1 cellular context compared by ENCODE assay signal in the genomic region with DNA sequence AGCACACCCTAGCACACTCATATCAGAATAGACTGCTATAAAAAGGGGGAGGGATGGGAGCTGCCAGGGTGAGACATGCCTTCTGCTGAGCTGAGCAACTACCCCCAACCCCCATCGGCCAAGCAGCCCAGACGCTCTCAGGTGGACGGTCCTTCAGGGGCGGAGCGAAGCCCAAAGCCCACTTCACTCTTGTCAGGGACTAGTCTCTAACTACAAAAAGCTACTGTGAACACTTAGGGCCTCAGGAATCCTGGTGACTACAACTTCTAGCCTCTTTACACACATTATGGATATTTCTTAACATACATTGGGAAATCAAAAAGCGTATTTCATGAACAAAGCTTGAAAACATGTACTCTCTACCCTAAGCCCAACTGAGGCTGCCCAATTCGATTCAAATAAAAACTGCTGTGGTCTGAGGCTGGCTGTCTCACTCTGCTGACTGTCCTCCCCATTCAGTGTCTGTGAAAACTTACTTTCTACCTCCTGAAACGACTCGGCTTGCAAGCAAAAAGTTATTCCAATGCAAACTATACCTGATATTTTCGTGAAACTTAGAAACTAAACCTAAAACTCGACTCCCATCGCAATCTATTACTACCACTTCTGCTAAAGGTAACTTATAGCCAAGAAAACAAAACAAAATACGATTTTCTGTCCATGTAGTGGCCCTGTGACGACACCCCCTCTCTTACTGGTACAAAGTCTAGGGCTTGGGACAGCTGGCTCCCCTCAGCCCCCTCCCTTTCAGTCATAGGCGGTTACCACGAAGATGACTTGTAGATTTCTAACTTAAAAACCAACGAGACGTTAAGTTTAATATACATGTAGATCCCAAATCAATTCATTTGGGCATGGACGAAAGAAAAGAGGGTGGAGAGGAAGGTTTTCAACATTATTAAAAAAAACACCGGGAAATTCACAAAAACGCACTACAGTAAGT.
TF ChIP-seq lines count a peak whose summit lies in the region.

No MANE protein-coding gene starts in this region.

TF ChIP-seq in K562, 482 proteins besides CTCF, POLR2A, EP300 and RAD21 (continued from another document and continues in another):
- 0 out of 4 replicates have a peak, but pooled peaks of 1 of the 2 experiments have one; percentile 37 for TF ChIP-seq SIN3A (IDR thresholded peaks at IDR 0.05; ENCODE audit: borderline replicate concordance in 2 of 2, control insufficient read depth in 1 of 2, low read depth in 2 of 2, low read length in 2 of 2)
- TF ChIP-seq MCM2 (IDR thresholded peaks at IDR 0.05; ENCODE audit: low read depth) = no peak
- TF ChIP-seq NFYB (IDR thresholded peaks at IDR 0.05; ENCODE audit: extremely low read depth, insufficient read length) = no peak
- TF ChIP-seq CC2D1A (IDR thresholded peaks at IDR 0.05) = no peak
- no peak for TF ChIP-seq SRSF1 (IDR thresholded peaks at IDR 0.05; ENCODE audit: low read depth, low read length)
- TF ChIP-seq, protein P1, sequence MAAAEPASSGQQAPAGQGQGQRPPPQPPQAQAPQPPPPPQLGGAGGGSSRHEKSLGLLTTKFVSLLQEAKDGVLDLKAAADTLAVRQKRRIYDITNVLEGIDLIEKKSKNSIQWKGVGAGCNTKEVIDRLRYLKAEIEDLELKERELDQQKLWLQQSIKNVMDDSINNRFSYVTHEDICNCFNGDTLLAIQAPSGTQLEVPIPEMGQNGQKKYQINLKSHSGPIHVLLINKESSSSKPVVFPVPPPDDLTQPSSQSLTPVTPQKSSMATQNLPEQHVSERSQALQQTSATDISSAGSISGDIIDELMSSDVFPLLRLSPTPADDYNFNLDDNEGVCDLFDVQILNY (CRISPR knock-in tag; IDR thresholded peaks at IDR 0.05) = no peak
- no peak for TF ChIP-seq ATF1 (CRISPR knock-in tag; IDR thresholded peaks at IDR 0.05)
- peak; percentile 32; the same call in 1 of the 2 replicates for TF ChIP-seq ATF1 (tag; IDR thresholded peaks at IDR 0.05)
- TF ChIP-seq, protein P2, sequence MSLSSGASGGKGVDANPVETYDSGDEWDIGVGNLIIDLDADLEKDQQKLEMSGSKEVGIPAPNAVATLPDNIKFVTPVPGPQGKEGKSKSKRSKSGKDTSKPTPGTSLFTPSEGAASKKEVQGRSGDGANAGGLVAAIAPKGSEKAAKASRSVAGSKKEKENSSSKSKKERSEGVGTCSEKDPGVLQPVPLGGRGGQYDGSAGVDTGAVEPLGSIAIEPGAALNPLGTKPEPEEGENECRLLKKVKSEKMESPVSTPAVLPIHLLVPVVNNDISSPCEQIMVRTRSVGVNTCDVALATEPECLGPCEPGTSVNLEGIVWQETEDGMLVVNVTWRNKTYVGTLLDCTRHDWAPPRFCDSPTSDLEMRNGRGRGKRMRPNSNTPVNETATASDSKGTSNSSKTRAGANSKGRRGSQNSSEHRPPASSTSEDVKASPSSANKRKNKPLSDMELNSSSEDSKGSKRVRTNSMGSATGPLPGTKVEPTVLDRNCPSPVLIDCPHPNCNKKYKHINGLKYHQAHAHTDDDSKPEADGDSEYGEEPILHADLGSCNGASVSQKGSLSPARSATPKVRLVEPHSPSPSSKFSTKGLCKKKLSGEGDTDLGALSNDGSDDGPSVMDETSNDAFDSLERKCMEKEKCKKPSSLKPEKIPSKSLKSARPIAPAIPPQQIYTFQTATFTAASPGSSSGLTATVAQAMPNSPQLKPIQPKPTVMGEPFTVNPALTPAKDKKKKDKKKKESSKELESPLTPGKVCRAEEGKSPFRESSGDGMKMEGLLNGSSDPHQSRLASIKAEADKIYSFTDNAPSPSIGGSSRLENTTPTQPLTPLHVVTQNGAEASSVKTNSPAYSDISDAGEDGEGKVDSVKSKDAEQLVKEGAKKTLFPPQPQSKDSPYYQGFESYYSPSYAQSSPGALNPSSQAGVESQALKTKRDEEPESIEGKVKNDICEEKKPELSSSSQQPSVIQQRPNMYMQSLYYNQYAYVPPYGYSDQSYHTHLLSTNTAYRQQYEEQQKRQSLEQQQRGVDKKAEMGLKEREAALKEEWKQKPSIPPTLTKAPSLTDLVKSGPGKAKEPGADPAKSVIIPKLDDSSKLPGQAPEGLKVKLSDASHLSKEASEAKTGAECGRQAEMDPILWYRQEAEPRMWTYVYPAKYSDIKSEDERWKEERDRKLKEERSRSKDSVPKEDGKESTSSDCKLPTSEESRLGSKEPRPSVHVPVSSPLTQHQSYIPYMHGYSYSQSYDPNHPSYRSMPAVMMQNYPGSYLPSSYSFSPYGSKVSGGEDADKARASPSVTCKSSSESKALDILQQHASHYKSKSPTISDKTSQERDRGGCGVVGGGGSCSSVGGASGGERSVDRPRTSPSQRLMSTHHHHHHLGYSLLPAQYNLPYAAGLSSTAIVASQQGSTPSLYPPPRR (CRISPR knock-in tag; IDR thresholded peaks at IDR 0.05; ENCODE audit: borderline replicate concordance) = no peak
- no peak for TF ChIP-seq THRAP3 (IDR thresholded peaks at IDR 0.05; ENCODE audit: borderline replicate concordance)
- no peak for TF ChIP-seq MYNN (IDR thresholded peaks at IDR 0.05)
- TF ChIP-seq MYNN (CRISPR knock-in tag; IDR thresholded peaks at IDR 0.05) = no peak
- no peak for TF ChIP-seq XRCC3 (IDR thresholded peaks at IDR 0.05)
- no peak for TF ChIP-seq SMARCB1 (IDR thresholded peaks at IDR 0.05; ENCODE audit: insufficient read length, low read depth)
- TF ChIP-seq CBFA2T3 (IDR thresholded peaks at IDR 0.05) = no peak
- TF ChIP-seq TARDBP (IDR thresholded peaks at IDR 0.05) = no peak
- TF ChIP-seq, protein P3, sequence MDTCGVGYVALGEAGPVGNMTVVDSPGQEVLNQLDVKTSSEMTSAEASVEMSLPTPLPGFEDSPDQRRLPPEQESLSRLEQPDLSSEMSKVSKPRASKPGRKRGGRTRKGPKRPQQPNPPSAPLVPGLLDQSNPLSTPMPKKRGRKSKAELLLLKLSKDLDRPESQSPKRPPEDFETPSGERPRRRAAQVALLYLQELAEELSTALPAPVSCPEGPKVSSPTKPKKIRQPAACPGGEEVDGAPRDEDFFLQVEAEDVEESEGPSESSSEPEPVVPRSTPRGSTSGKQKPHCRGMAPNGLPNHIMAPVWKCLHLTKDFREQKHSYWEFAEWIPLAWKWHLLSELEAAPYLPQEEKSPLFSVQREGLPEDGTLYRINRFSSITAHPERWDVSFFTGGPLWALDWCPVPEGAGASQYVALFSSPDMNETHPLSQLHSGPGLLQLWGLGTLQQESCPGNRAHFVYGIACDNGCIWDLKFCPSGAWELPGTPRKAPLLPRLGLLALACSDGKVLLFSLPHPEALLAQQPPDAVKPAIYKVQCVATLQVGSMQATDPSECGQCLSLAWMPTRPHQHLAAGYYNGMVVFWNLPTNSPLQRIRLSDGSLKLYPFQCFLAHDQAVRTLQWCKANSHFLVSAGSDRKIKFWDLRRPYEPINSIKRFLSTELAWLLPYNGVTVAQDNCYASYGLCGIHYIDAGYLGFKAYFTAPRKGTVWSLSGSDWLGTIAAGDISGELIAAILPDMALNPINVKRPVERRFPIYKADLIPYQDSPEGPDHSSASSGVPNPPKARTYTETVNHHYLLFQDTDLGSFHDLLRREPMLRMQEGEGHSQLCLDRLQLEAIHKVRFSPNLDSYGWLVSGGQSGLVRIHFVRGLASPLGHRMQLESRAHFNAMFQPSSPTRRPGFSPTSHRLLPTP (IDR thresholded peaks at IDR 0.05; ENCODE audit: borderline replicate concordance, extremely low read depth, insufficient read length) = no peak
- TF ChIP-seq HLTF (IDR thresholded peaks at IDR 0.05) = no peak
- TF ChIP-seq NUFIP1 (IDR thresholded peaks at IDR 0.05; ENCODE audit: partially characterized antibody) = no peak
- TF ChIP-seq, protein P4, sequence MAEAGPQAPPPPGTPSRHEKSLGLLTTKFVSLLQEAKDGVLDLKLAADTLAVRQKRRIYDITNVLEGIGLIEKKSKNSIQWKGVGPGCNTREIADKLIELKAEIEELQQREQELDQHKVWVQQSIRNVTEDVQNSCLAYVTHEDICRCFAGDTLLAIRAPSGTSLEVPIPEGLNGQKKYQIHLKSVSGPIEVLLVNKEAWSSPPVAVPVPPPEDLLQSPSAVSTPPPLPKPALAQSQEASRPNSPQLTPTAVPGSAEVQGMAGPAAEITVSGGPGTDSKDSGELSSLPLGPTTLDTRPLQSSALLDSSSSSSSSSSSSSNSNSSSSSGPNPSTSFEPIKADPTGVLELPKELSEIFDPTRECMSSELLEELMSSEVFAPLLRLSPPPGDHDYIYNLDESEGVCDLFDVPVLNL (CRISPR knock-in tag; IDR thresholded peaks at IDR 0.05; ENCODE audit: low read depth) = no peak
- peak; percentile 24; the same call in 1 of the 2 replicates for TF ChIP-seq DPF2 (IDR thresholded peaks at IDR 0.05)
- TF ChIP-seq, protein P5, sequence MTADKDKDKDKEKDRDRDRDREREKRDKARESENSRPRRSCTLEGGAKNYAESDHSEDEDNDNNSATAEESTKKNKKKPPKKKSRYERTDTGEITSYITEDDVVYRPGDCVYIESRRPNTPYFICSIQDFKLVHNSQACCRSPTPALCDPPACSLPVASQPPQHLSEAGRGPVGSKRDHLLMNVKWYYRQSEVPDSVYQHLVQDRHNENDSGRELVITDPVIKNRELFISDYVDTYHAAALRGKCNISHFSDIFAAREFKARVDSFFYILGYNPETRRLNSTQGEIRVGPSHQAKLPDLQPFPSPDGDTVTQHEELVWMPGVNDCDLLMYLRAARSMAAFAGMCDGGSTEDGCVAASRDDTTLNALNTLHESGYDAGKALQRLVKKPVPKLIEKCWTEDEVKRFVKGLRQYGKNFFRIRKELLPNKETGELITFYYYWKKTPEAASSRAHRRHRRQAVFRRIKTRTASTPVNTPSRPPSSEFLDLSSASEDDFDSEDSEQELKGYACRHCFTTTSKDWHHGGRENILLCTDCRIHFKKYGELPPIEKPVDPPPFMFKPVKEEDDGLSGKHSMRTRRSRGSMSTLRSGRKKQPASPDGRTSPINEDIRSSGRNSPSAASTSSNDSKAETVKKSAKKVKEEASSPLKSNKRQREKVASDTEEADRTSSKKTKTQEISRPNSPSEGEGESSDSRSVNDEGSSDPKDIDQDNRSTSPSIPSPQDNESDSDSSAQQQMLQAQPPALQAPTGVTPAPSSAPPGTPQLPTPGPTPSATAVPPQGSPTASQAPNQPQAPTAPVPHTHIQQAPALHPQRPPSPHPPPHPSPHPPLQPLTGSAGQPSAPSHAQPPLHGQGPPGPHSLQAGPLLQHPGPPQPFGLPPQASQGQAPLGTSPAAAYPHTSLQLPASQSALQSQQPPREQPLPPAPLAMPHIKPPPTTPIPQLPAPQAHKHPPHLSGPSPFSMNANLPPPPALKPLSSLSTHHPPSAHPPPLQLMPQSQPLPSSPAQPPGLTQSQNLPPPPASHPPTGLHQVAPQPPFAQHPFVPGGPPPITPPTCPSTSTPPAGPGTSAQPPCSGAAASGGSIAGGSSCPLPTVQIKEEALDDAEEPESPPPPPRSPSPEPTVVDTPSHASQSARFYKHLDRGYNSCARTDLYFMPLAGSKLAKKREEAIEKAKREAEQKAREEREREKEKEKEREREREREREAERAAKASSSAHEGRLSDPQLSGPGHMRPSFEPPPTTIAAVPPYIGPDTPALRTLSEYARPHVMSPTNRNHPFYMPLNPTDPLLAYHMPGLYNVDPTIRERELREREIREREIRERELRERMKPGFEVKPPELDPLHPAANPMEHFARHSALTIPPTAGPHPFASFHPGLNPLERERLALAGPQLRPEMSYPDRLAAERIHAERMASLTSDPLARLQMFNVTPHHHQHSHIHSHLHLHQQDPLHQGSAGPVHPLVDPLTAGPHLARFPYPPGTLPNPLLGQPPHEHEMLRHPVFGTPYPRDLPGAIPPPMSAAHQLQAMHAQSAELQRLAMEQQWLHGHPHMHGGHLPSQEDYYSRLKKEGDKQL (CRISPR knock-in tag; IDR thresholded peaks at IDR 0.05; ENCODE audit: borderline replicate concordance) = no peak
- TF ChIP-seq ZNF134 (CRISPR knock-in tag; conservative IDR thresholded peaks at IDR 0.05) = no peak
- TF ChIP-seq, protein P6, sequence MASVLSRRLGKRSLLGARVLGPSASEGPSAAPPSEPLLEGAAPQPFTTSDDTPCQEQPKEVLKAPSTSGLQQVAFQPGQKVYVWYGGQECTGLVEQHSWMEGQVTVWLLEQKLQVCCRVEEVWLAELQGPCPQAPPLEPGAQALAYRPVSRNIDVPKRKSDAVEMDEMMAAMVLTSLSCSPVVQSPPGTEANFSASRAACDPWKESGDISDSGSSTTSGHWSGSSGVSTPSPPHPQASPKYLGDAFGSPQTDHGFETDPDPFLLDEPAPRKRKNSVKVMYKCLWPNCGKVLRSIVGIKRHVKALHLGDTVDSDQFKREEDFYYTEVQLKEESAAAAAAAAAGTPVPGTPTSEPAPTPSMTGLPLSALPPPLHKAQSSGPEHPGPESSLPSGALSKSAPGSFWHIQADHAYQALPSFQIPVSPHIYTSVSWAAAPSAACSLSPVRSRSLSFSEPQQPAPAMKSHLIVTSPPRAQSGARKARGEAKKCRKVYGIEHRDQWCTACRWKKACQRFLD (CRISPR knock-in tag; IDR thresholded peaks at IDR 0.05) = no peak
- TF ChIP-seq, protein P7, sequence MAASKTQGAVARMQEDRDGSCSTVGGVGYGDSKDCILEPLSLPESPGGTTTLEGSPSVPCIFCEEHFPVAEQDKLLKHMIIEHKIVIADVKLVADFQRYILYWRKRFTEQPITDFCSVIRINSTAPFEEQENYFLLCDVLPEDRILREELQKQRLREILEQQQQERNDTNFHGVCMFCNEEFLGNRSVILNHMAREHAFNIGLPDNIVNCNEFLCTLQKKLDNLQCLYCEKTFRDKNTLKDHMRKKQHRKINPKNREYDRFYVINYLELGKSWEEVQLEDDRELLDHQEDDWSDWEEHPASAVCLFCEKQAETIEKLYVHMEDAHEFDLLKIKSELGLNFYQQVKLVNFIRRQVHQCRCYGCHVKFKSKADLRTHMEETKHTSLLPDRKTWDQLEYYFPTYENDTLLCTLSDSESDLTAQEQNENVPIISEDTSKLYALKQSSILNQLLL (CRISPR knock-in tag; IDR thresholded peaks at IDR 0.05; ENCODE audit: borderline replicate concordance) = no peak
- peak in 1 of 2 experiments; percentile 48; a peak in 1 of 4 replicates for TF ChIP-seq MAZ (CRISPR knock-in tag; conservative IDR thresholded peaks at IDR 0.05 in 1 of 2, IDR thresholded peaks at IDR 0.05 in 1 of 2)
- TF ChIP-seq TEAD2 (tag; IDR thresholded peaks at IDR 0.05) = no peak
- TF ChIP-seq RB1 (IDR thresholded peaks at IDR 0.05; ENCODE audit: low read depth) = no peak
